ENCODE assay signal across 27 cellular contexts in genomic region chr6:83314693-83315092, GRCh38.
DNase-seq lines count a peak whose midpoint lies in the region; ATAC-seq, FAIRE-seq and TF ChIP-seq lines count a peak whose summit lies in the region.
"Had no signal": no experiment of that assay in that cellular context is flagged by ENCODE, and none has a peak within 500 bp of the region (broad histone marks: within the 10 kb centered on the region; RNA-seq: fewer than 3 reads in every experiment).

No MANE protein-coding gene starts in this region.

- 77 to 91% (median 88%) methylated on average over 1 of the region's 1 CpG for WGBS in small intestine, 3 donors

- no peak overlapping the region for H3K27ac Mint-ChIP-seq in stimulated activated naive CD8-positive, alpha-beta T cell treated with anti-CD3 and anti-CD28 coated beads, Interleukin-15, amount 100 ng/mL, for 72 hours
- H3K27ac Mint-ChIP-seq in natural killer cell = no peak overlapping the region
- H3K27ac Mint-ChIP-seq: CD14-positive monocyte; CD4-positive, alpha-beta T cell; HFFc6 had no signal

- TF ChIP-seq CTCF in natural killer cell (IDR thresholded peaks at IDR 0.05) = no peak

- no peak overlapping the region for H3K4me3 Mint-ChIP-seq in stimulated activated naive CD8-positive, alpha-beta T cell treated with anti-CD3 and anti-CD28 coated beads, Interleukin-15, amount 100 ng/mL, for 72 hours
- peak overlapping the region; percentile 52 for H3K4me3 Mint-ChIP-seq in natural killer cell
- H3K4me3 Mint-ChIP-seq: CD14-positive monocyte; CD4-positive, alpha-beta T cell; HFFc6 had no signal

- intact Hi-C loops in natural killer cell (cut with micrococcal nuclease) = no loop called here

- H3K4me3 ChIP-seq in small intestine (ENCODE audit: low read depth in 1 of 2, low read length in 2 of 2) = no peak overlapping the region
- H3K4me3 ChIP-seq: A549; BLaER1 treated with 17β-estradiol and CSF1 and Interleukin-3, amounts not matched to agents 10 nM and 100 nM; GM12878; HAP-1 had no signal

- no peaks in the 10 kb centered on the region for H3K27me3 ChIP-seq in small intestine (ENCODE audit: control insufficient read depth in 2 of 2, insufficient read depth in 2 of 2, low read length in 2 of 2)
- H3K27me3 ChIP-seq: BE2C; BLaER1 treated with 17β-estradiol and CSF1 and Interleukin-3, amounts not matched to agents 10 nM and 100 nM had no signal

- DNase-seq in stimulated activated naive CD8-positive, alpha-beta T cell treated with anti-CD3 and anti-CD28 coated beads, Interleukin-15, amount 100 ng/mL, for 72 hours = no peak
- no peak for DNase-seq in stimulated activated naive CD8-positive, alpha-beta T cell treated with anti-CD3 and anti-CD28 coated beads, Interleukin-15, Interleukin-2, amounts not matched to agents 100 U/mL and 50 U/mL, for 24 hours
- DNase-seq in natural killer cell (no peak), small intestine (no peak), NCI-H146 (lab: John Stamatoyannopoulos, UW) (no peak), activated gamma-delta T cell treated with Interleukin-2 at 50 U/mL for 16 hours (no peak), hippocampal formation (lab: John Stamatoyannopoulos, UW) (no peak)
- DNase-seq: 8988T; ACHN; AML-193; BE2C; CD4-positive, alpha-beta T cell; CD8-positive, alpha-beta memory T cell; DMS 273 treated with DMSO at 0.1 percent for 48 hours; DMS79; EL; GDM1; GOT3; HFFc6 had no signal

- H3K4me1 Mint-ChIP-seq in stimulated activated naive CD8-positive, alpha-beta T cell treated with anti-CD3 and anti-CD28 coated beads, Interleukin-15, amount 100 ng/mL, for 72 hours = no peaks in the 10 kb centered on the region
- H3K4me1 Mint-ChIP-seq in natural killer cell = peaks cover 27 to 32% of the 10 kb centered on the region in 2 donors
- H3K4me1 Mint-ChIP-seq: CD14-positive monocyte had no signal

- peaks cover 18% of the 10 kb centered on the region for H3K27me3 Mint-ChIP-seq in stimulated activated naive CD8-positive, alpha-beta T cell treated with anti-CD3 and anti-CD28 coated beads, Interleukin-15, amount 100 ng/mL, for 72 hours
- no peaks in the 10 kb centered on the region for H3K27me3 Mint-ChIP-seq in natural killer cell (ENCODE audit: low read depth in 2 of 2)
- H3K27me3 Mint-ChIP-seq: CD8-positive, alpha-beta memory T cell had no signal

- no peaks in the 10 kb centered on the region for H3K9me3 ChIP-seq in small intestine (ENCODE audit: control insufficient read depth, low read depth)
- H3K9me3 ChIP-seq: A549; BE2C; BLaER1 treated with 17β-estradiol and CSF1 and Interleukin-3, amounts not matched to agents 10 nM and 100 nM; HAP-1 had no signal

- no peaks in the 10 kb centered on the region for H3K9me3 Mint-ChIP-seq in stimulated activated naive CD8-positive, alpha-beta T cell treated with anti-CD3 and anti-CD28 coated beads, Interleukin-15, amount 100 ng/mL, for 72 hours
- H3K9me3 Mint-ChIP-seq in natural killer cell = no peaks in the 10 kb centered on the region
- H3K9me3 Mint-ChIP-seq: CD4-positive, alpha-beta T cell; HFFc6 had no signal

- ATAC-seq in stimulated activated naive CD8-positive, alpha-beta T cell treated with anti-CD3 and anti-CD28 coated beads, Interleukin-15, amount 100 ng/mL, for 72 hours = peak; percentile 35
- ATAC-seq in stimulated activated naive CD8-positive, alpha-beta T cell treated with anti-CD3 and anti-CD28 coated beads, Interleukin-15, Interleukin-2, amounts not matched to agents 100 U/mL and 50 U/mL, for 24 hours = no peak
- no peak for ATAC-seq in natural killer cell
- ATAC-seq: A549, GM12878 had no signal

- peak; percentile 5 for FAIRE-seq in small intestine (lab: Jason Lieb, UNC)
- FAIRE-seq: A549, D721Med, GM12878, GM18507, H54 had no signal

- no peak overlapping the region for H3K27ac ChIP-seq in small intestine (ENCODE audit: low read depth in 1 of 2, low read length in 1 of 2)
- H3K27ac ChIP-seq: A549; BLaER1 treated with 17β-estradiol and CSF1 and Interleukin-3, amounts not matched to agents 10 nM and 100 nM had no signal

- H3K36me3 Mint-ChIP-seq in natural killer cell = no peaks in the 10 kb centered on the region
- H3K36me3 Mint-ChIP-seq: CD14-positive monocyte had no signal

- H3K36me3 ChIP-seq in small intestine (ENCODE audit: control insufficient read depth in 2 of 2, insufficient read depth in 2 of 2, low read length in 2 of 2) = peaks cover 0 to 1% of the 10 kb centered on the region in 2 donors
- H3K36me3 ChIP-seq: BE2C; BLaER1 treated with 17β-estradiol and CSF1 and Interleukin-3, amounts not matched to agents 10 nM and 100 nM; HAP-1 had no signal

- no peaks in the 10 kb centered on the region for H3K4me1 ChIP-seq in small intestine (ENCODE audit: control insufficient read depth in 2 of 2, insufficient read depth in 1 of 2, low read depth in 1 of 2, low read length in 1 of 2)
- H3K4me1 ChIP-seq: A549; BE2C; BLaER1 treated with 17β-estradiol and CSF1 and Interleukin-3, amounts not matched to agents 10 nM and 100 nM; HAP-1 had no signal
